Comparison of ENCODE assay signal across 13 cellular contexts in genomic region chr10:126063353-126063791, GRCh38.
DNase-seq lines count a peak whose midpoint lies in the region; ATAC-seq and TF ChIP-seq lines count a peak whose summit lies in the region.
"Had no signal": no experiment of that assay in that cellular context is flagged by ENCODE, and none has a peak within 500 bp of the region (broad histone marks: within the 10 kb centered on the region; RNA-seq: fewer than 3 reads in every experiment).

No MANE protein-coding gene starts in this region.

- H3K27ac Mint-ChIP-seq in nephron progenitor cell, result peak overlapping the region; percentile 97
- H3K27ac Mint-ChIP-seq: CD8-positive, alpha-beta T cell had no signal

- H3K9me3 ChIP-seq in ectodermal cell (ENCODE audit: control insufficient read depth, low read length), result no peaks in the 10 kb centered on the region
- H3K9me3 ChIP-seq: psoas muscle had no signal

- ATAC-seq in HG02870 (IDR thresholded peaks at IDR 0.05; ENCODE audit: unreplicated experiment) (no peak), GM21737 (IDR thresholded peaks at IDR 0.05; ENCODE audit: unreplicated experiment) (no peak)
- ATAC-seq: CD8-positive, alpha-beta T cell had no signal

- H3K4me3 ChIP-seq in BJ (ENCODE audit: low read depth, low read length), result no peak overlapping the region
- H3K4me3 ChIP-seq in ectodermal cell (ENCODE audit: insufficient read depth, low read depth, low read length), result no peak overlapping the region
- H3K4me3 ChIP-seq: psoas muscle had no signal

- WGBS in ectodermal cell, 2 experiments, result 90 to 91% methylated on average over 6 of the region's 6 CpGs

- peaks cover 77% of the 10 kb centered on the region for H3K4me1 Mint-ChIP-seq in nephron progenitor cell

- peaks cover 5% of the 10 kb centered on the region for H3K4me1 ChIP-seq in ectodermal cell (ENCODE audit: control insufficient read depth, insufficient read depth, low read length)
- H3K4me1 ChIP-seq: psoas muscle had no signal

- POLR2A ChIA-PET in BJ (lab: Charles Lee), result no interaction called here

- H3K27me3 Mint-ChIP-seq in nephron progenitor cell (ENCODE audit: low read depth, poor library complexity), result peaks cover 6% of the 10 kb centered on the region

- H3K9me3 Mint-ChIP-seq in nephron progenitor cell, result peaks cover 8% of the 10 kb centered on the region
- H3K9me3 Mint-ChIP-seq: CD8-positive, alpha-beta T cell had no signal

- no peaks in the 10 kb centered on the region for H3K36me3 Mint-ChIP-seq in nephron progenitor cell (ENCODE audit: low read depth)
- H3K36me3 Mint-ChIP-seq: CD8-positive, alpha-beta T cell had no signal

- H3K4me3 Mint-ChIP-seq in nephron progenitor cell, result no peak overlapping the region
- H3K4me3 Mint-ChIP-seq: CD8-positive, alpha-beta T cell had no signal

- H3K27me3 ChIP-seq in BJ (ENCODE audit: control insufficient read depth, insufficient read depth, low read length) (no peaks in the 10 kb centered on the region), ectodermal cell (ENCODE audit: control insufficient read depth, insufficient read depth, low read length, poor library complexity, severe bottlenecking) (no peaks in the 10 kb centered on the region)

- DNase-seq in BJ (ENCODE audit: low read depth) (peak; percentile 38), OCI-M1 (lab: John Stamatoyannopoulos, UW) (peak; percentile 59), nephron progenitor cell (no peak), foreskin melanocyte (no peak), SKM-1 (lab: John Stamatoyannopoulos, UW; ENCODE audit: unreplicated experiment) (no peak)
- DNase-seq: CD8-positive, alpha-beta T cell; dermis blood vessel endothelial cell; kidney; NK-92 treated with Interleukin-12 subunit alpha and Interleukin-12 subunit beta, amount 100 ng/mL, for 24 hours; psoas muscle had no signal

- peak overlapping the region; percentile 44 for H3K27ac ChIP-seq in ectodermal cell (ENCODE audit: insufficient read depth, low read depth, low read length, poor library complexity, severe bottlenecking)
- H3K27ac ChIP-seq: psoas muscle had no signal

- TF ChIP-seq CTCF in BJ (IDR thresholded peaks at IDR 0.05; ENCODE audit: insufficient read depth, low read depth, low read length), result no peak
- TF ChIP-seq CTCF in nephron progenitor cell (IDR thresholded peaks at IDR 0.05), result no peak

- CTCF ChIA-PET in BJ (lab: Yijun Ruan, JAX), result interaction anchor here (1.2 to 1.8 kb wide), 3 partner anchors 47 to 81 kb away, joined by 3 to 5 read pairs (median 3); no protein-coding TSS in a partner anchor

- H3K36me3 ChIP-seq in BJ (ENCODE audit: control insufficient read depth, insufficient read depth, low read length) (no peaks in the 10 kb centered on the region), ectodermal cell (ENCODE audit: control insufficient read depth, insufficient read depth, low read length) (no peaks in the 10 kb centered on the region)

Comparison
In these comparisons a context has a peak if more than half of its experiments do, and no peak if none do; other contexts are left out.
1. DNase-seq: peak in BJ (single experiment) and OCI-M1 (single experiment); none in nephron progenitor cell (single experiment), foreskin melanocyte (single experiment) and SKM-1 (single experiment).